8 cellular contexts compared by ENCODE assay signal in genomic region chr10:68330852-68331454, GRCh38. TPM values are rescaled to one million over a fixed set of nuclear protein-coding genes. Genes with fewer than 3 reads are reported as not detected.
DNase-seq lines count a peak whose midpoint lies in the region; ATAC-seq and TF ChIP-seq lines count a peak whose summit lies in the region.

No MANE protein-coding gene starts in this region.

- H3K4me1 ChIP-seq in CD8-positive, alpha-beta memory T cell (ENCODE audit: insufficient read depth, low read length): peaks cover 16% of the 10 kb centered on the region
- H3K4me1 ChIP-seq in heart left ventricle (peaks cover under 1 to 57% (median 29%) of the 10 kb centered on the region in 12 donors), prostate gland (replicated peaks) (peaks cover 9% of the 10 kb centered on the region)

- H3K27me3 Mint-ChIP-seq in CD8-positive, alpha-beta memory T cell: peaks cover 0 to 6% of the 10 kb centered on the region in 2 donors
- H3K27me3 Mint-ChIP-seq in activated naive CD4-positive, alpha-beta T cell treated with anti-CD3 and anti-CD28 coated beads for 36 hours (ENCODE audit: low read depth): no peaks in the 10 kb centered on the region

- no peaks in the 10 kb centered on the region for H3K27me3 ChIP-seq in CD8-positive, alpha-beta memory T cell (ENCODE audit: insufficient read depth, low read length, poor library complexity, severe bottlenecking)
- H3K27me3 ChIP-seq in heart left ventricle (no peaks in the 10 kb centered on the region), prostate gland (replicated peaks; ENCODE audit: insufficient read depth) (no peaks in the 10 kb centered on the region)

- peaks cover 32 to 51% (median 39%) of the 10 kb centered on the region in 3 donors for H3K4me1 Mint-ChIP-seq in CD8-positive, alpha-beta memory T cell
- peaks cover 34% of the 10 kb centered on the region for H3K4me1 Mint-ChIP-seq in activated naive CD4-positive, alpha-beta T cell treated with anti-CD3 and anti-CD28 coated beads for 36 hours (ENCODE audit: low read depth)

- peak overlapping the region; percentile 96 to 100 (median 100) for H3K4me3 Mint-ChIP-seq in CD8-positive, alpha-beta memory T cell
- H3K4me3 Mint-ChIP-seq in activated naive CD4-positive, alpha-beta T cell treated with anti-CD3 and anti-CD28 coated beads for 36 hours: peak overlapping the region; percentile 100

- peaks cover 0 to 31% (median 2%) of the 10 kb centered on the region in 3 donors for H3K36me3 Mint-ChIP-seq in CD8-positive, alpha-beta memory T cell
- H3K36me3 Mint-ChIP-seq in activated naive CD4-positive, alpha-beta T cell treated with anti-CD3 and anti-CD28 coated beads for 36 hours (ENCODE audit: low read depth): peaks cover 32% of the 10 kb centered on the region

- 15 to 26% (median 21%) methylated on average over 29 of the region's 29 CpGs for WGBS in heart left ventricle, 4 donors
- 13% methylated on average over 29 of the region's 29 CpGs for WGBS in prostate gland

- intact Hi-C loops in activated naive CD4-positive, alpha-beta T cell treated with anti-CD3 and anti-CD28 coated beads for 36 hours (cut with micrococcal nuclease): loop anchor here (1.0 kb wide), 4 partner anchors 256 to 567 kb away; partner anchors contain the start of gene HERC4
- intact Hi-C loops in heart left ventricle (cut with DNase I): loop anchor here in 6 of 10 donors (5.0 to 10.0 kb wide), 4 partner anchors 254 to 446 kb away; partner anchors contain the start of genes HERC4 (in 6 of the 6), SIRT1 (in 2 of the 6) and CCAR1 (in 1 of the 6)
- intact Hi-C loops in prostate gland (cut with DNase I): loop anchor here (10.0 kb wide), 2 partner anchors 256 to 446 kb away; partner anchors contain the start of genes HERC4 and SIRT1

- H3K9me3 ChIP-seq in CD8-positive, alpha-beta memory T cell (ENCODE audit: low read length): no peaks in the 10 kb centered on the region
- H3K9me3 ChIP-seq in heart left ventricle: no peaks in the 10 kb centered on the region
- no peaks in the 10 kb centered on the region for H3K9me3 ChIP-seq in prostate gland

- CTCF ChIA-PET in CD8-positive, alpha-beta memory T cell (lab: Charles Lee): interaction anchor here (1.8 kb wide), 1 partner anchor 476 kb away, joined by 4 read pairs; no protein-coding TSS in a partner anchor
- CTCF ChIA-PET in activated naive CD4-positive, alpha-beta T cell treated with anti-CD3 and anti-CD28 coated beads for 36 hours (lab: Charles Lee): interaction anchor here (1.2 to 1.7 kb wide), 2 partner anchors 18 to 29 kb away, joined by 4 to 5 read pairs; no protein-coding TSS in a partner anchor

- TF ChIP-seq POLR2A in heart left ventricle (IDR thresholded peaks at IDR 0.05) (no peak), prostate gland (IDR thresholded peaks at IDR 0.05) (no peak)

- peak overlapping the region; percentile 98 to 100 (median 100) for H3K27ac Mint-ChIP-seq in CD8-positive, alpha-beta memory T cell
- peak overlapping the region; percentile 100 for H3K27ac Mint-ChIP-seq in activated naive CD4-positive, alpha-beta T cell treated with anti-CD3 and anti-CD28 coated beads for 36 hours

- DNase-seq in CD8-positive, alpha-beta memory T cell: no peak
- DNase-seq in NCI-H146 (lab: John Stamatoyannopoulos, UW) (peak; percentile 57), heart left ventricle (peak in 4 of 5 donors; percentile 33 to 45 (median 38)), prostate gland (ENCODE audit: low spot score) (peak; percentile 27), SKM-1 (lab: John Stamatoyannopoulos, UW; ENCODE audit: unreplicated experiment) (no peak)
- DNase-seq in activated naive CD4-positive, alpha-beta T cell treated with anti-CD3 and anti-CD28 coated beads for 36 hours: peak; percentile 35

- peak overlapping the region; percentile 95 for H3K4me3 ChIP-seq in CD8-positive, alpha-beta memory T cell (ENCODE audit: low read length)
- peak overlapping the region; percentile 70 to 98 (median 90) for H3K4me3 ChIP-seq in heart left ventricle
- H3K4me3 ChIP-seq in prostate gland: peak overlapping the region; percentile 66 to 90

- TF ChIP-seq CTCF in heart left ventricle (IDR thresholded peaks at IDR 0.05) (no peak), prostate gland (IDR thresholded peaks at IDR 0.05) (no peak)

- peaks cover 0 to 3% (median 0%) of the 10 kb centered on the region in 5 donors for H3K9me3 Mint-ChIP-seq in CD8-positive, alpha-beta memory T cell
- H3K9me3 Mint-ChIP-seq in activated naive CD4-positive, alpha-beta T cell treated with anti-CD3 and anti-CD28 coated beads for 36 hours: no peaks in the 10 kb centered on the region

- no peaks in the 10 kb centered on the region for H3K36me3 ChIP-seq in CD8-positive, alpha-beta memory T cell (ENCODE audit: insufficient read depth, low read length)
- H3K36me3 ChIP-seq in heart left ventricle (no peaks in the 10 kb centered on the region), prostate gland (no peaks in the 10 kb centered on the region)

- peak in 1 of 4 donors; percentile 6 for ATAC-seq in heart left ventricle
- ATAC-seq in esophagus mucosa: no peak
- ATAC-seq in HG03025 (IDR thresholded peaks at IDR 0.05; ENCODE audit: low FRiP score, unreplicated experiment): no peak

- H3K27ac ChIP-seq in CD8-positive, alpha-beta memory T cell (ENCODE audit: low read depth, low read length): peak overlapping the region; percentile 96
- H3K27ac ChIP-seq in heart left ventricle (peak overlapping the region; percentile 95 to 100 (median 99)), prostate gland (peak overlapping the region; percentile 94 to 98)

- POLR2A ChIA-PET in CD8-positive, alpha-beta memory T cell (lab: Charles Lee): interaction anchor here (1.0 to 2.5 kb wide), 8 partner anchors 17 to 567 kb away, joined by 3 to 23 read pairs (median 7); partner anchors contain the start of genes RUFY2 and SIRT1

RNA-seq across cellular contexts. Expression of gene HNRNPH3, which starts 0.9 kb away (rescaled TPM):
- 100 to 1,000 TPM; 170 to 171 TPM for total RNA-seq in CD8-positive, alpha-beta memory T cell
- polyA plus RNA-seq in CD8-positive, alpha-beta memory T cell: 145 TPM
- 100 to 1,000 TPM; 145 to 150 TPM for total RNA-seq in activated naive CD4-positive, alpha-beta T cell treated with anti-CD3 and anti-CD28 coated beads for 36 hours
- total RNA-seq in heart left ventricle (100 to 1,000 TPM in 2 of 9 donors, 10 to 100 TPM in 7; 23.7 to 130 (median 83.1) TPM), prostate gland (10 to 100 TPM; 29.1 to 47.5 TPM), esophagus mucosa (35.8 TPM)
- polyA plus RNA-seq in heart left ventricle: 100 to 1,000 TPM in 1 of 2 donors, 10 to 100 TPM in 1; 91.7 to 140 TPM

RNA-seq across cellular contexts. Expression of gene PBLD, which starts 1.8 kb away (rescaled TPM):
- total RNA-seq in CD8-positive, alpha-beta memory T cell: 1 to 10 TPM; 1.2 to 1.7 TPM
- 0.95 TPM for polyA plus RNA-seq in CD8-positive, alpha-beta memory T cell
- 1 to 10 TPM; 1.3 to 2.2 TPM for total RNA-seq in activated naive CD4-positive, alpha-beta T cell treated with anti-CD3 and anti-CD28 coated beads for 36 hours
- total RNA-seq in heart left ventricle: 1 to 10 TPM; 2.1 to 9.4 (median 6.2) TPM
- 1 to 10 TPM; 1.4 to 1.7 TPM for polyA plus RNA-seq in heart left ventricle
- total RNA-seq in prostate gland: 1 to 10 TPM; 8.6 to 8.7 TPM
- 2.4 TPM for total RNA-seq in esophagus mucosa

Comparison
In these comparisons a context has a peak if more than half of its experiments do, and no peak if none do; other contexts are left out.
1. DNase-seq: peak in NCI-H146 (single experiment), activated naive CD4-positive, alpha-beta T cell treated with anti-CD3 and anti-CD28 coated beads for 36 hours (single experiment), heart left ventricle (4 of 5) and prostate gland (single experiment); none in CD8-positive, alpha-beta memory T cell (0 of 5) and SKM-1 (single experiment).
2. Peak in every context shown above with its lines, with median percentiles within 50 percentile points of each other: H3K27ac ChIP-seq and H3K4me3 ChIP-seq.